In the genomic region with DNA sequence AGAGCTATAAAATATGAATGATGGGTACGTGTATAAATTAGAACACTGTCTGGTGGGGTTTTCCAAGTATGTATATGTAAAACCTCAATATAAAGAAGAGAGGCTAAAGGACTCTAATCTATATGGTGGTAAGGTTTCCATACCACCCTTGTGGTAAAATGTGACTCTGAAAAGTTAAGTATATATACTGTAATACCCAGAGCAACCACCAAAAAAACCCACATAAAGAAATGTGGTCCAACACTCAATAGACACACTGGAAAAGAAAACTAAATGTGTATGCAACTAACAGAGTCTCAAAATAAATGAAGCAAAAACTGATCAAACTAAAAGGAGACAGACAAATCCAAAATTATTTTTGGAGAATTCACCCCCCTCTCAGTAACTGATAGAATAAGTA, we compare ENCODE assay signal across 12 cellular contexts.
DNase-seq lines count a peak whose midpoint lies in the region; ATAC-seq and TF ChIP-seq lines count a peak whose summit lies in the region.
"Had no signal": no experiment of that assay in that cellular context is flagged by ENCODE, and none has a peak within 500 bp of the region (broad histone marks: within the 10 kb centered on the region; RNA-seq: fewer than 3 reads in every experiment).

No MANE protein-coding gene starts in this region.

- H3K27me3 ChIP-seq in thyroid gland (no peaks in the 10 kb centered on the region), hepatocyte (no peaks in the 10 kb centered on the region)
- H3K27me3 ChIP-seq: neural progenitor cell, transverse colon had no signal

- H4K20me1 ChIP-seq in hepatocyte (ENCODE audit: insufficient read depth, poor library complexity, severe bottlenecking): no peaks in the 10 kb centered on the region

- 82 to 97% methylated on average over 1 of the region's 1 CpG for WGBS in thyroid gland, 2 donors
- 94% methylated on average over 1 of the region's 1 CpG for WGBS in hepatocyte (ENCODE audit: low lambda C conversion rate, missing lambda C conversion rate)

- peaks cover 74% of the 10 kb centered on the region for H3K4me1 Mint-ChIP-seq in activated naive CD4-positive, alpha-beta T cell treated with anti-CD3 and anti-CD28 coated beads for 36 hours (ENCODE audit: low read depth)
- peaks cover 80 to 89% (median 84%) of the 10 kb centered on the region in 3 donors for H3K4me1 Mint-ChIP-seq in T-cell
- peaks cover 61% of the 10 kb centered on the region for H3K4me1 Mint-ChIP-seq in central memory CD8-positive, alpha-beta T cell
- peaks cover 25 to 66% of the 10 kb centered on the region in 2 donors for H3K4me1 Mint-ChIP-seq in stimulated activated naive B cell treated with anti-CD40 and anti-IgM and Interleukin-4, amounts not matched to agents 10 μg/mL and 1 μg/mL and 100 μg/mL, for 72 hours

- peak overlapping the region; percentile 97 for H3K27ac Mint-ChIP-seq in activated naive CD4-positive, alpha-beta T cell treated with anti-CD3 and anti-CD28 coated beads for 36 hours
- peak overlapping the region; percentile 86 to 91 for H3K27ac Mint-ChIP-seq in T-cell
- H3K27ac Mint-ChIP-seq in central memory CD8-positive, alpha-beta T cell (ENCODE audit: low read depth): peak overlapping the region; percentile 88
- peak overlapping the region; percentile 82 for H3K27ac Mint-ChIP-seq in stimulated activated naive B cell treated with anti-CD40 and anti-IgM and Interleukin-4, amounts not matched to agents 10 μg/mL and 1 μg/mL and 100 μg/mL, for 72 hours
- H3K27ac Mint-ChIP-seq: neural progenitor cell had no signal

- no peak for TF ChIP-seq POLR2A in thyroid gland (IDR thresholded peaks at IDR 0.05)

- no peak overlapping the region for H3K4me3 Mint-ChIP-seq in activated naive CD4-positive, alpha-beta T cell treated with anti-CD3 and anti-CD28 coated beads for 36 hours
- H3K4me3 Mint-ChIP-seq in T-cell: peak overlapping the region; percentile 8 to 67 (median 47)
- H3K4me3 Mint-ChIP-seq in central memory CD8-positive, alpha-beta T cell: peak overlapping the region; percentile 65
- no peak overlapping the region for H3K4me3 Mint-ChIP-seq in stimulated activated naive B cell treated with anti-CD40 and anti-IgM and Interleukin-4, amounts not matched to agents 10 μg/mL and 1 μg/mL and 100 μg/mL, for 72 hours
- H3K4me3 Mint-ChIP-seq: neural progenitor cell had no signal

- no peaks in the 10 kb centered on the region for H3K27me3 Mint-ChIP-seq in activated naive CD4-positive, alpha-beta T cell treated with anti-CD3 and anti-CD28 coated beads for 36 hours (ENCODE audit: low read depth)
- no peaks in the 10 kb centered on the region for H3K27me3 Mint-ChIP-seq in T-cell
- H3K27me3 Mint-ChIP-seq in central memory CD8-positive, alpha-beta T cell: no peaks in the 10 kb centered on the region
- no peaks in the 10 kb centered on the region for H3K27me3 Mint-ChIP-seq in stimulated activated naive B cell treated with anti-CD40 and anti-IgM and Interleukin-4, amounts not matched to agents 10 μg/mL and 1 μg/mL and 100 μg/mL, for 72 hours

- no peaks in the 10 kb centered on the region for H3K9me3 ChIP-seq in thyroid gland
- no peaks in the 10 kb centered on the region for H3K9me3 ChIP-seq in hepatocyte (ENCODE audit: low read depth)
- H3K9me3 ChIP-seq: transverse colon had no signal

- POLR2A ChIA-PET in T-cell (lab: Charles Lee): interaction anchor here in 1 of 2 donors (0.6 to 0.7 kb wide), 2 partner anchors 31 to 497 kb away, joined by 3 read pairs; no protein-coding TSS in a partner anchor

- no peak for DNase-seq in activated naive CD4-positive, alpha-beta T cell treated with anti-CD3 and anti-CD28 coated beads for 36 hours
- DNase-seq in activated naive CD4-positive, alpha-beta T cell (lab: John Stamatoyannopoulos, UW): no peak
- DNase-seq in T-cell: no peak
- DNase-seq in central memory CD8-positive, alpha-beta T cell (ENCODE audit: low spot score in 2 of 2): no peak
- no peak for DNase-seq in stimulated activated naive B cell treated with anti-CD40 and anti-IgM and Interleukin-4, amounts not matched to agents 10 μg/mL and 1 μg/mL and 100 μg/mL, for 72 hours
- DNase-seq in thyroid gland: no peak
- DNase-seq in hepatocyte (ENCODE audit: low spot score): no peak
- DNase-seq in mucosa of gallbladder (ENCODE audit: low spot score): no peak
- DNase-seq: NCI-H146, retina, transverse colon had no signal

- H3K27ac ChIP-seq in thyroid gland (no peak overlapping the region), hepatocyte (no peak overlapping the region)
- H3K27ac ChIP-seq: neural progenitor cell had no signal

- no peak for ATAC-seq in T-cell (replicated peaks in 1 of 4)
- ATAC-seq in central memory CD8-positive, alpha-beta T cell (replicated peaks; ENCODE audit: extremely low read depth, poor library complexity, severe bottlenecking): no peak
- ATAC-seq in stimulated activated naive B cell treated with anti-CD40 and anti-IgM and Interleukin-4, amounts not matched to agents 10 μg/mL and 1 μg/mL and 100 μg/mL, for 72 hours (replicated peaks): no peak

- peaks cover 48% of the 10 kb centered on the region for H3K36me3 Mint-ChIP-seq in activated naive CD4-positive, alpha-beta T cell treated with anti-CD3 and anti-CD28 coated beads for 36 hours (ENCODE audit: low read depth)
- peaks cover 43% of the 10 kb centered on the region for H3K36me3 Mint-ChIP-seq in T-cell
- peaks cover 26% of the 10 kb centered on the region for H3K36me3 Mint-ChIP-seq in central memory CD8-positive, alpha-beta T cell (ENCODE audit: insufficient read depth)
- H3K36me3 Mint-ChIP-seq in stimulated activated naive B cell treated with anti-CD40 and anti-IgM and Interleukin-4, amounts not matched to agents 10 μg/mL and 1 μg/mL and 100 μg/mL, for 72 hours: peaks cover 30 to 58% of the 10 kb centered on the region in 2 donors

- peaks cover 3% of the 10 kb centered on the region for H3K79me2 ChIP-seq in hepatocyte

- no peak overlapping the region for H3K4me3 ChIP-seq in thyroid gland (replicated peaks in 1 of 3)
- no peak overlapping the region for H3K4me3 ChIP-seq in hepatocyte
- H3K4me3 ChIP-seq: neural progenitor cell, transverse colon had no signal

- no peaks in the 10 kb centered on the region for H3K9me2 ChIP-seq in hepatocyte (replicated peaks; ENCODE audit: insufficient read depth)

- CTCF ChIA-PET in activated naive CD4-positive, alpha-beta T cell treated with anti-CD3 and anti-CD28 coated beads for 36 hours (lab: Charles Lee): interaction anchor here (0.7 to 8.8 kb wide), 2 partner anchors 27 to 79 kb away, joined by 3 to 69 read pairs; no protein-coding TSS in a partner anchor
- CTCF ChIA-PET in T-cell (lab: Charles Lee): interaction anchor here (0.7 to 5.2 kb wide), 9 partner anchors 15 to 177 kb away, joined by 3 to 99 read pairs (median 6); no protein-coding TSS in a partner anchor

- no peak overlapping the region for H2AFZ ChIP-seq in hepatocyte
- H2AFZ ChIP-seq: neural progenitor cell had no signal

- no peak overlapping the region for H3K4me2 ChIP-seq in hepatocyte
- H3K4me2 ChIP-seq: neural progenitor cell had no signal

- H3K9me3 Mint-ChIP-seq in activated naive CD4-positive, alpha-beta T cell treated with anti-CD3 and anti-CD28 coated beads for 36 hours: no peaks in the 10 kb centered on the region
- H3K9me3 Mint-ChIP-seq in T-cell: no peaks in the 10 kb centered on the region
- H3K9me3 Mint-ChIP-seq in central memory CD8-positive, alpha-beta T cell: no peaks in the 10 kb centered on the region
- no peaks in the 10 kb centered on the region for H3K9me3 Mint-ChIP-seq in stimulated activated naive B cell treated with anti-CD40 and anti-IgM and Interleukin-4, amounts not matched to agents 10 μg/mL and 1 μg/mL and 100 μg/mL, for 72 hours
- H3K9me3 Mint-ChIP-seq: neural progenitor cell had no signal

- H3K36me3 ChIP-seq in thyroid gland (no peaks in the 10 kb centered on the region), hepatocyte (replicated peaks; ENCODE audit: insufficient read depth, low read depth) (no peaks in the 10 kb centered on the region)
- H3K36me3 ChIP-seq: neural progenitor cell had no signal

- no peaks in the 10 kb centered on the region for H3K4me1 ChIP-seq in thyroid gland
- H3K4me1 ChIP-seq in hepatocyte (ENCODE audit: insufficient read depth): no peaks in the 10 kb centered on the region
- H3K4me1 ChIP-seq: neural progenitor cell had no signal

- intact Hi-C loops in activated naive CD4-positive, alpha-beta T cell treated with anti-CD3 and anti-CD28 coated beads for 36 hours (cut with micrococcal nuclease): no loop called here
- intact Hi-C loops in thyroid gland (cut with DNase I): no loop called here

- no peak for TF ChIP-seq CTCF in thyroid gland (IDR thresholded peaks at IDR 0.05)
- no peak for TF ChIP-seq CTCF in hepatocyte (IDR thresholded peaks at IDR 0.05; ENCODE audit: poor library complexity)

Comparison
In these comparisons a context has a peak if more than half of its experiments do, and no peak if none do; other contexts are left out.
1. H3K4me3 Mint-ChIP-seq: peak in T-cell (3 of 3) and central memory CD8-positive, alpha-beta T cell (single experiment); none in activated naive CD4-positive, alpha-beta T cell treated with anti-CD3 and anti-CD28 coated beads for 36 hours (single experiment) and stimulated activated naive B cell treated with anti-CD40 and anti-IgM and Interleukin-4, amounts not matched to agents 10 μg/mL and 1 μg/mL and 100 μg/mL, for 72 hours (0 of 2).
2. Peak in every context shown above with its lines, with median percentiles within 50 percentile points of each other: H3K27ac Mint-ChIP-seq.